10 cellular contexts compared by ENCODE assay signal in the genomic region with DNA sequence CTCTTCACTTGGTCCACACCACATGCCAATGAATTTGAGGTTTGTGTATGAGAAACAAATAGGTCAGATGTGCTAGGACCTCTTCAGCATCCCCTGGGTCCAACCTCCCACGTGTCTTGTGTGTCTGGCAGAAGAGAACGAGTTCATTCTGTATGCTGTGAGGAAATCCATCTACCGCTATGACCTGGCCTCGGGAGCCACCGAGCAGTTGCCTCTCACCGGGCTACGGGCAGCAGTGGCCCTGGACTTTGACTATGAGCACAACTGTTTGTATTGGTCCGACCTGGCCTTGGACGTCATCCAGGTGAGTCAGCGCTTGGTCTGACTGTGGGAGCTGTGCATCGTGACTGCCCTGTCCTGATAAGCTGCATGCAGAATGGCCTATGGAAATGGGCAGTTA.
DNase-seq lines count a peak whose midpoint lies in the region; ATAC-seq and TF ChIP-seq lines count a peak whose summit lies in the region.
"Had no signal": no experiment of that assay in that cellular context is flagged by ENCODE, and none has a peak within 500 bp of the region (broad histone marks: within the 10 kb centered on the region; RNA-seq: fewer than 3 reads in every experiment).

No MANE protein-coding gene starts in this region.

- H3K4me3 ChIP-seq in body of pancreas, result no peak overlapping the region
- no peak overlapping the region for H3K4me3 ChIP-seq in liver (ENCODE audit: low read depth in 1 of 3, low read length in 3 of 3)
- no peak overlapping the region for H3K4me3 ChIP-seq in tibial nerve

- ATAC-seq in body of pancreas (peak; percentile 71), GM19023 (IDR thresholded peaks at IDR 0.05; ENCODE audit: unreplicated experiment) (no peak), GM21576 (IDR thresholded peaks at IDR 0.05; ENCODE audit: unreplicated experiment) (no peak)

- H3K9me3 ChIP-seq in body of pancreas (no peaks in the 10 kb centered on the region), liver (ENCODE audit: control insufficient read depth in 4 of 4, low read length in 3 of 4) (no peaks in the 10 kb centered on the region), tibial nerve (no peaks in the 10 kb centered on the region)

- no peaks in the 10 kb centered on the region for H3K27me3 ChIP-seq in body of pancreas
- no peaks in the 10 kb centered on the region for H3K27me3 ChIP-seq in liver (ENCODE audit: control insufficient read depth in 4 of 4, insufficient read depth in 4 of 4, low read length in 3 of 4)
- no peaks in the 10 kb centered on the region for H3K27me3 ChIP-seq in tibial nerve
- H3K27me3 ChIP-seq: foreskin keratinocyte had no signal

- peaks cover 5% of the 10 kb centered on the region for H3K4me1 ChIP-seq in body of pancreas
- peaks cover 0 to 34% (median 10%) of the 10 kb centered on the region in 4 donors for H3K4me1 ChIP-seq in liver (ENCODE audit: control insufficient read depth in 4 of 4, insufficient read depth in 4 of 4, low read length in 3 of 4)
- H3K4me1 ChIP-seq in tibial nerve, result no peaks in the 10 kb centered on the region

- in situ Hi-C loops in Caki2 (cut with HindIII; ENCODE audit: low pct_unique_long_range_greater_than_20kb, low sequenced_read_pairs), result no loop called here

- WGBS in body of pancreas, 2 donors, result 4 to 32% methylated on average over 5 to 11 of the region's 11 CpGs
- WGBS in liver, result 29% methylated on average over 11 of the region's 11 CpGs
- WGBS in tibial nerve, 2 donors, result 74 to 81% methylated on average over 11 of the region's 11 CpGs

- DNase-seq in Caki2 (ENCODE audit: low read depth), result peak; percentile 58
- DNase-seq in HT1080 (ENCODE audit: low read depth), result peak; percentile 48
- peak; percentile 67 to 84 (median 78) for DNase-seq in body of pancreas
- no peak for DNase-seq in tibial nerve (ENCODE audit: low spot score in 2 of 2)
- DNase-seq in activated CD4-positive, alpha-beta T cell treated with anti-CD3 and anti-CD28 coated beads for 1 hour, result no peak
- DNase-seq: activated effector memory CD4-positive, alpha-beta T cell treated with Interleukin-2 at 50 U/mL for 16 hours had no signal

- TF ChIP-seq POLR2A in body of pancreas (IDR thresholded peaks at IDR 0.05), result no peak
- TF ChIP-seq POLR2A in tibial nerve (IDR thresholded peaks at IDR 0.05), result no peak

- H3K9ac ChIP-seq in liver (ENCODE audit: low read depth in 1 of 2, low read length in 2 of 2), result no peak overlapping the region

- peak; percentile 66 to 75 for TF ChIP-seq RAD21 in liver (IDR thresholded peaks at IDR 0.05)

- TF ChIP-seq CTCF in body of pancreas (IDR thresholded peaks at IDR 0.05) (no peak), liver (IDR thresholded peaks at IDR 0.05; ENCODE audit: low read depth, low read length, missing input control) (no peak), tibial nerve (IDR thresholded peaks at IDR 0.05) (no peak)

- no peak for TF ChIP-seq EP300 in tibial nerve (IDR thresholded peaks at IDR 0.05)

- no peak overlapping the region for H3K27ac ChIP-seq in body of pancreas
- peak overlapping the region; percentile 88 to 92 for H3K27ac ChIP-seq in liver (ENCODE audit: low read depth in 1 of 2, low read length in 2 of 2)
- no peak overlapping the region for H3K27ac ChIP-seq in tibial nerve
- H3K27ac ChIP-seq: foreskin keratinocyte had no signal

- H3K36me3 ChIP-seq in body of pancreas (replicated peaks in 1 of 2; ENCODE audit: insufficient read depth in 1 of 2, low read depth in 2 of 2) (no peaks in the 10 kb centered on the region), liver (ENCODE audit: control insufficient read depth in 4 of 4, insufficient read depth in 3 of 4, low read depth in 1 of 4, low read length in 3 of 4) (peaks cover 4 to 40% (median 17%) of the 10 kb centered on the region in 4 donors), tibial nerve (no peaks in the 10 kb centered on the region)

- intact Hi-C loops in body of pancreas (cut with DNase I), result no loop called here

TF ChIP-seq in liver, 16 proteins besides CTCF, POLR2A, EP300 and RAD21:
- TF ChIP-seq TAF1 (conservative IDR thresholded peaks at IDR 0.05) (no peak), HNF4G (IDR thresholded peaks at IDR 0.05) (peak; percentile 97), HNF4A (conservative IDR thresholded peaks at IDR 0.05) (peak; percentile 98 to 99), SP1 (IDR thresholded peaks at IDR 0.05) (peak; percentile 97), FOXA2 (IDR thresholded peaks at IDR 0.05) (peak; percentile 87), RXRA (IDR thresholded peaks at IDR 0.05) (peak; percentile 98 to 99), FOXA1 (IDR thresholded peaks at IDR 0.05) (peak; percentile 60), JUND (IDR thresholded peaks at IDR 0.05) (peak; percentile 97 to 99), ATF3 (IDR thresholded peaks at IDR 0.05) (peak; percentile 95), YY1 (IDR thresholded peaks at IDR 0.05) (peak; percentile 79), GABPA (IDR thresholded peaks at IDR 0.05 in 1 of 2, conservative IDR thresholded peaks at IDR 0.05 in 1 of 2) (peak in 1 of 2 donors; percentile 58), ZBTB33 (IDR thresholded peaks at IDR 0.05) (peak; percentile 93), MAX (IDR thresholded peaks at IDR 0.05) (peak; percentile 96), NR2F2 (IDR thresholded peaks at IDR 0.05) (peak; percentile 52), EGR1 (IDR thresholded peaks at IDR 0.05; ENCODE audit: low read depth in 2 of 2) (peak in 1 of 2 donors; percentile 60)
- TF ChIP-seq, protein P1, sequence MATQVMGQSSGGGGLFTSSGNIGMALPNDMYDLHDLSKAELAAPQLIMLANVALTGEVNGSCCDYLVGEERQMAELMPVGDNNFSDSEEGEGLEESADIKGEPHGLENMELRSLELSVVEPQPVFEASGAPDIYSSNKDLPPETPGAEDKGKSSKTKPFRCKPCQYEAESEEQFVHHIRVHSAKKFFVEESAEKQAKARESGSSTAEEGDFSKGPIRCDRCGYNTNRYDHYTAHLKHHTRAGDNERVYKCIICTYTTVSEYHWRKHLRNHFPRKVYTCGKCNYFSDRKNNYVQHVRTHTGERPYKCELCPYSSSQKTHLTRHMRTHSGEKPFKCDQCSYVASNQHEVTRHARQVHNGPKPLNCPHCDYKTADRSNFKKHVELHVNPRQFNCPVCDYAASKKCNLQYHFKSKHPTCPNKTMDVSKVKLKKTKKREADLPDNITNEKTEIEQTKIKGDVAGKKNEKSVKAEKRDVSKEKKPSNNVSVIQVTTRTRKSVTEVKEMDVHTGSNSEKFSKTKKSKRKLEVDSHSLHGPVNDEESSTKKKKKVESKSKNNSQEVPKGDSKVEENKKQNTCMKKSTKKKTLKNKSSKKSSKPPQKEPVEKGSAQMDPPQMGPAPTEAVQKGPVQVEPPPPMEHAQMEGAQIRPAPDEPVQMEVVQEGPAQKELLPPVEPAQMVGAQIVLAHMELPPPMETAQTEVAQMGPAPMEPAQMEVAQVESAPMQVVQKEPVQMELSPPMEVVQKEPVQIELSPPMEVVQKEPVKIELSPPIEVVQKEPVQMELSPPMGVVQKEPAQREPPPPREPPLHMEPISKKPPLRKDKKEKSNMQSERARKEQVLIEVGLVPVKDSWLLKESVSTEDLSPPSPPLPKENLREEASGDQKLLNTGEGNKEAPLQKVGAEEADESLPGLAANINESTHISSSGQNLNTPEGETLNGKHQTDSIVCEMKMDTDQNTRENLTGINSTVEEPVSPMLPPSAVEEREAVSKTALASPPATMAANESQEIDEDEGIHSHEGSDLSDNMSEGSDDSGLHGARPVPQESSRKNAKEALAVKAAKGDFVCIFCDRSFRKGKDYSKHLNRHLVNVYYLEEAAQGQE (IDR thresholded peaks at IDR 0.05), result peak; percentile 80

Comparison
In these comparisons a context has a peak if more than half of its experiments do, and no peak if none do; other contexts are left out.
1. DNase-seq: peak in Caki2 (single experiment), HT1080 (single experiment) and body of pancreas (4 of 4); none in tibial nerve (0 of 2) and activated CD4-positive, alpha-beta T cell treated with anti-CD3 and anti-CD28 coated beads for 1 hour (single experiment).
2. H3K27ac ChIP-seq: peak in liver (2 of 2); none in body of pancreas (0 of 4) and tibial nerve (0 of 4).